Comparison of ENCODE assay signal across 2 cellular contexts in the genomic region with DNA sequence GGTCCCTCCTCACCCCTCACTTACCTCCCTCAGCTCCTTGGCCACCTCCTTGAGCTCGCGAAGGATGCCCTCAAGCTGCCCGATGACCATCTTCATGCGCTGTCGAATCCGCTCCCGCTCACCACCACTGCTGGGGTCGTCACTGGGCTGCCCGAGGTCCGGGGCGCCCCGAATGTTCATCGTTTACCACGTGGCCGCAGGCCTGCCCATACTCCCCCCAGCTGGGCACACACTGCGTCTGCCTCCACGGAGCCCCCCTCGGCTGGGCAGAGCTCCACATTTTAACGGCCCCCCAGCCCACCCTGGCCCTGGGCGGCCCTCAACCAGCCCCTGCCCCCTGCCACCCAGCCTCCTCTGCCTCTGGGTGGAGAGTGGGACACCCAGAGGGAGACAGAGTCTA.
TF ChIP-seq lines count a peak whose summit lies in the region.

No MANE protein-coding gene starts in this region.

TF ChIP-seq in SK-N-SH, 30 proteins besides CTCF, POLR2A, EP300 and RAD21 (continued from another document):
- TF ChIP-seq RFX5 (IDR thresholded peaks at IDR 0.05; ENCODE audit: low read length), result no peak
- no peak for TF ChIP-seq NFIC (IDR thresholded peaks at IDR 0.05; ENCODE audit: borderline replicate concordance)
- TF ChIP-seq RXRA (IDR thresholded peaks at IDR 0.05; ENCODE audit: borderline replicate concordance, low read depth), result no peak
- TF ChIP-seq GABPA (IDR thresholded peaks at IDR 0.05; ENCODE audit: low read depth), result no peak

TF ChIP-seq in SK-N-SH treated with all-trans-retinoic acid at 6 μM for 48 hours, 23 proteins besides CTCF, POLR2A, EP300 and RAD21 (continued from another document):
- TF ChIP-seq, protein P1, sequence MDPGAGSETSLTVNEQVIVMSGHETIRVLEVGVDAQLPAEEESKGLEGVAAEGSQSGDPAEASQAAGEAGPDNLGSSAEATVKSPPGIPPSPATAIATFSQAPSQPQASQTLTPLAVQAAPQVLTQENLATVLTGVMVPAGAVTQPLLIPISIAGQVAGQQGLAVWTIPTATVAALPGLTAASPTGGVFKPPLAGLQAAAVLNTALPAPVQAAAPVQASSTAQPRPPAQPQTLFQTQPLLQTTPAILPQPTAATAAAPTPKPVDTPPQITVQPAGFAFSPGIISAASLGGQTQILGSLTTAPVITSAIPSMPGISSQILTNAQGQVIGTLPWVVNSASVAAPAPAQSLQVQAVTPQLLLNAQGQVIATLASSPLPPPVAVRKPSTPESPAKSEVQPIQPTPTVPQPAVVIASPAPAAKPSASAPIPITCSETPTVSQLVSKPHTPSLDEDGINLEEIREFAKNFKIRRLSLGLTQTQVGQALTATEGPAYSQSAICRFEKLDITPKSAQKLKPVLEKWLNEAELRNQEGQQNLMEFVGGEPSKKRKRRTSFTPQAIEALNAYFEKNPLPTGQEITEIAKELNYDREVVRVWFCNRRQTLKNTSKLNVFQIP (CRISPR knock-in tag; IDR thresholded peaks at IDR 0.05; ENCODE audit: borderline replicate concordance, low read depth), result no peak
- TF ChIP-seq TCF4 (CRISPR knock-in tag; IDR thresholded peaks at IDR 0.05; ENCODE audit: borderline replicate concordance) (no peak), ZNF70 (CRISPR knock-in tag; IDR thresholded peaks at IDR 0.05) (no peak), OSR1 (CRISPR knock-in tag; IDR thresholded peaks at IDR 0.05) (no peak), ZNF565 (CRISPR knock-in tag; conservative IDR thresholded peaks at IDR 0.05; ENCODE audit: low read depth) (no peak), ISL1 (CRISPR knock-in tag; IDR thresholded peaks at IDR 0.05) (no peak)
- TF ChIP-seq, protein P2, sequence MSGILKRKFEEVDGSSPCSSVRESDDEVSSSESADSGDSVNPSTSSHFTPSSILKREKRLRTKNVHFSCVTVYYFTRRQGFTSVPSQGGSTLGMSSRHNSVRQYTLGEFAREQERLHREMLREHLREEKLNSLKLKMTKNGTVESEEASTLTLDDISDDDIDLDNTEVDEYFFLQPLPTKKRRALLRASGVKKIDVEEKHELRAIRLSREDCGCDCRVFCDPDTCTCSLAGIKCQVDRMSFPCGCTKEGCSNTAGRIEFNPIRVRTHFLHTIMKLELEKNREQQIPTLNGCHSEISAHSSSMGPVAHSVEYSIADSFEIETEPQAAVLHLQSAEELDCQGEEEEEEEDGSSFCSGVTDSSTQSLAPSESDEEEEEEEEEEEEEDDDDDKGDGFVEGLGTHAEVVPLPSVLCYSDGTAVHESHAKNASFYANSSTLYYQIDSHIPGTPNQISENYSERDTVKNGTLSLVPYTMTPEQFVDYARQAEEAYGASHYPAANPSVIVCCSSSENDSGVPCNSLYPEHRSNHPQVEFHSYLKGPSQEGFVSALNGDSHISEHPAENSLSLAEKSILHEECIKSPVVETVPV (CRISPR knock-in tag; IDR thresholded peaks at IDR 0.05), result no peak
